22 cellular contexts compared by ENCODE assay signal in genomic region chr13:55219538-55219937, GRCh38.
"Had no signal": no experiment of that assay in that cellular context is flagged by ENCODE, and none has a peak within 500 bp of the region (broad histone marks: within the 10 kb centered on the region; RNA-seq: fewer than 3 reads in every experiment).

No MANE protein-coding gene starts in this region.

- H3K4me3 ChIP-seq: K562 had no signal

- H3K36me3 Mint-ChIP-seq: IgD-negative memory B cell, T-cell had no signal

- H3K27ac Mint-ChIP-seq: IgD-negative memory B cell, T-cell had no signal

- DNase-seq: Kasumi-1, MM.1S, NCI-H1092 treated with DMSO at 0.1 percent for 48 hours, NCI-H1436, NCI-H187, NCI-H2029, NCI-H2081 treated with DMSO at 0.1 percent for 48 hours, NCI-H2171, NCI-H226, NCI-H446, NCI-H510A treated with DMSO at 0.1 percent for 48 hours, SHP77, SK-N-SH, SW 1271, T-cell had no signal

- ATAC-seq: K562, Panc1, T-cell had no signal

- FAIRE-seq: HTR-8/SVneo, K562 had no signal

- H3K4me3 Mint-ChIP-seq: IgD-negative memory B cell, T-cell had no signal

- H3K9ac ChIP-seq: KMS-11, SK-N-SH had no signal

- H3K9me3 ChIP-seq: SK-N-SH had no signal

- H3K4me2 ChIP-seq: KMS-11, SK-N-SH had no signal

- H3K4me1 Mint-ChIP-seq: IgD-negative memory B cell, T-cell had no signal

- H3K27me3 Mint-ChIP-seq: IgD-negative memory B cell, T-cell had no signal

- H3K27ac ChIP-seq: HL-60, KMS-11, RWPE1 had no signal
